ENCODE assay signal across 23 cellular contexts in the genomic region with DNA sequence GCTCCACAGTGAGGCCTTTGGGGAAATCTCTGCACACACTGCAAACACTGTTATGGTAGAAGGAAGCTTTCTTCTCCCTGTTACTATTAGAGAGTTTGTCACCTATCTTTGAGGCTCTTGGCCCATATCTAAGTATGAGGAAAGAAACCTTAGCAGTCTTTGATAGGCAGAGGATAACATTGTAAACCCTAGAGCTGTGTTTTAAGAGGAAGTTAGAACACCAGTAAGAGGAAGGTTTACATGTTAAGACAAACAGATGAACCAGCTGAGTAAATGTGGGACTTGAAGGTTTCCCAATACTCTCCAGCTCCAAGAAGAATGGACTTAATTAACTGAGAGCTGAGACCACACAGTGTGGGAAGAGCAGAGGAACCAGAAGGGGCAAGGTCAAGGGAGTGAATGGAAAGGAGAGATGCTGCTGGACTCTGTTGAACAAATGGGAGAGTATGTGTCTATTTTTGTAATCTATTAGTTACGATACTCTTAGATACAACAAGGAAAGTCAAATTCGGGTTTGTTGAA.
"Had no signal": no experiment of that assay in that cellular context is flagged by ENCODE, and none has a peak within 500 bp of the region (broad histone marks: within the 10 kb centered on the region; RNA-seq: fewer than 3 reads in every experiment).

No MANE protein-coding gene starts in this region.

- H3K27me3 ChIP-seq: adrenal gland, SJSA1 had no signal

- H3K9me3 ChIP-seq: adrenal gland, SJSA1 had no signal

- H3K27ac ChIP-seq: adrenal gland, SJSA1 had no signal

- H3K4me1 ChIP-seq: adrenal gland, SJSA1 had no signal

- ATAC-seq: activated CD8-positive, alpha-beta T cell treated with anti-CD3 and anti-CD28 coated beads, Interleukin-2, amount 10 ng/mL, durations not matched to agents 7 days and 5 days; SK-N-SH treated with all-trans-retinoic acid at 6 μM for 48 hours; T-helper 17 cell; WTC11 had no signal

- H3K4me3 ChIP-seq: adrenal gland, SJSA1 had no signal

- DNase-seq: activated CD4-positive, alpha-beta T cell treated with anti-CD3 and anti-CD28 coated beads for 48 hours; activated CD4-positive, alpha-beta T cell treated with anti-CD3 and anti-CD28 coated beads, Interleukin-2, amount 50 U/mL, for 4 hours; activated CD4-positive, CD25-positive, alpha-beta regulatory T cell treated with anti-CD3 and anti-CD28 coated beads, Interleukin-2, amount 50 U/mL, for 72 hours; activated CD8-positive, alpha-beta memory T cell treated with anti-CD3 and anti-CD28 coated beads, Interleukin-2, amount 50 U/mL, for 48 hours; activated CD8-positive, alpha-beta T cell treated with anti-CD3 and anti-CD28 coated beads, Interleukin-2, amount 10 ng/mL, durations not matched to agents 7 days and 5 days; activated naive CD4-positive, alpha-beta T cell treated with anti-CD3 and anti-CD28 coated beads, Interleukin-2, amount 50 U/mL, for 16 hours; activated naive CD8-positive, alpha-beta T cell treated with anti-CD3 and anti-CD28 coated beads, Interleukin-2, amount 10 ng/mL, durations not matched to agents 7 days and 5 days; activated T-cell treated with anti-CD3 and anti-CD28 coated beads, Interleukin-2, amount 50 U/mL, for 1 hour; adrenal gland; anterior cingulate cortex; cerebellar nuclear complex; KBM-7; NCI-H1048; NCI-H146; NCI-H187 treated with DMSO at 0.1 percent for 48 hours; NCI-H2081 treated with DMSO at 0.1 percent for 48 hours; NCI-H446; NCI-H524; T-helper 17 cell; T-helper 9 cell had no signal

- H3K36me3 ChIP-seq: adrenal gland, SJSA1 had no signal
